Comparison of ENCODE assay signal across 9 cellular contexts in genomic region chr11:125433454-125434121, GRCh38.
A peak's percentile ranks its signal among the peaks of the same experiment; 100 is the strongest.
DNase-seq lines count a peak whose midpoint lies in the region; ATAC-seq and TF ChIP-seq lines count a peak whose summit lies in the region.
"Had no signal": no experiment of that assay in that cellular context is flagged by ENCODE, and none has a peak within 500 bp of the region (broad histone marks: within the 10 kb centered on the region; RNA-seq: fewer than 3 reads in every experiment).

No MANE protein-coding gene starts in this region.

- H3K4me3 ChIP-seq in Loucy (ENCODE audit: low read length, poor library complexity, severe bottlenecking) (no peak overlapping the region), adrenal gland (no peak overlapping the region), psoas muscle (no peak overlapping the region)
- no peak overlapping the region for H3K4me3 ChIP-seq in CD4-positive, alpha-beta memory T cell (ENCODE audit: low read length in 2 of 2)
- H3K4me3 ChIP-seq: SK-N-MC had no signal

- no peak for TF ChIP-seq CTCF in Calu3 (IDR thresholded peaks at IDR 0.05; ENCODE audit: unreplicated experiment)
- TF ChIP-seq CTCF in Loucy (conservative IDR thresholded peaks at IDR 0.05; ENCODE audit: low read length) = peak; percentile 62
- TF ChIP-seq CTCF in adrenal gland (IDR thresholded peaks at IDR 0.05) = peak in 5 of 6 experiments; percentile 6 to 39 (median 20)
- TF ChIP-seq CTCF in psoas muscle (IDR thresholded peaks at IDR 0.05) = peak; percentile 46

- H3K36me3 ChIP-seq in Loucy (ENCODE audit: insufficient read depth, low read length) (no peaks in the 10 kb centered on the region), adrenal gland (replicated peaks in 1 of 2) (no peaks in the 10 kb centered on the region), psoas muscle (ENCODE audit: insufficient read depth in 1 of 2, low read depth in 1 of 2) (no peaks in the 10 kb centered on the region)
- no peaks in the 10 kb centered on the region for H3K36me3 ChIP-seq in CD4-positive, alpha-beta memory T cell (ENCODE audit: insufficient read depth, low read length)

- POLR2A ChIA-PET in CD4-positive, alpha-beta memory T cell (lab: Charles Lee; ENCODE audit: partially characterized antibody) = no interaction called here

- H3K27ac ChIP-seq in adrenal gland (no peak overlapping the region), psoas muscle (no peak overlapping the region)
- H3K27ac ChIP-seq in CD4-positive, alpha-beta memory T cell (ENCODE audit: low read depth, low read length) = no peak overlapping the region
- H3K27ac ChIP-seq: SK-N-MC had no signal

- no peaks in the 10 kb centered on the region for H3K36me3 Mint-ChIP-seq in Calu3 (ENCODE audit: insufficient read depth, unreplicated experiment)
- H3K36me3 Mint-ChIP-seq in CD4-positive, alpha-beta memory T cell = no peaks in the 10 kb centered on the region

- H3K27ac Mint-ChIP-seq in Calu3 (ENCODE audit: unreplicated experiment) = no peak overlapping the region
- no peak overlapping the region for H3K27ac Mint-ChIP-seq in CD4-positive, alpha-beta memory T cell

- no peaks in the 10 kb centered on the region for H3F3A ChIP-seq in Loucy (ENCODE audit: low read depth)

- peak overlapping the region; percentile 42 for H2AFZ ChIP-seq in Loucy (ENCODE audit: low read length)

- no peaks in the 10 kb centered on the region for H3K27me3 ChIP-seq in Loucy (ENCODE audit: insufficient read depth, low read length, poor library complexity, severe bottlenecking)
- no peaks in the 10 kb centered on the region for H3K27me3 ChIP-seq in adrenal gland
- H3K27me3 ChIP-seq in psoas muscle (ENCODE audit: insufficient read depth in 3 of 3, low read length in 2 of 3) = no peaks in the 10 kb centered on the region
- peaks cover 3% of the 10 kb centered on the region for H3K27me3 ChIP-seq in CD4-positive, alpha-beta memory T cell (ENCODE audit: insufficient read depth, low read length)

- WGBS in adrenal gland, 4 donors = 18 to 24% (median 19%) methylated on average over 6 to 11 of the region's 11 CpGs
- WGBS in psoas muscle, 3 donors = 25 to 30% (median 28%) methylated on average over 11 of the region's 11 CpGs

- no peak for TF ChIP-seq POLR2A in adrenal gland (IDR thresholded peaks at IDR 0.05)

- H3K9me3 Mint-ChIP-seq in Calu3 (ENCODE audit: low read depth, unreplicated experiment) = no peaks in the 10 kb centered on the region
- H3K9me3 Mint-ChIP-seq in CD4-positive, alpha-beta memory T cell = peaks cover 0 to 4% (median 0%) of the 10 kb centered on the region in 8 donors

- no peak overlapping the region for H3K9ac ChIP-seq in Loucy (ENCODE audit: low read depth, low read length, poor library complexity, severe bottlenecking)

- no peaks in the 10 kb centered on the region for H4K20me1 ChIP-seq in Loucy (ENCODE audit: insufficient read depth, low read length, poor library complexity, severe bottlenecking)

- ATAC-seq in GM19324 (IDR thresholded peaks at IDR 0.05; ENCODE audit: low FRiP score, unreplicated experiment) (peak; percentile 47), left cardiac atrium (peak; percentile 85 to 86), psoas muscle (peak; percentile 65 to 81 (median 78)), HG02798 (IDR thresholded peaks at IDR 0.05; ENCODE audit: poor library complexity, unreplicated experiment) (no peak)

- no peak overlapping the region for H3K4me2 ChIP-seq in Loucy (ENCODE audit: low read depth, low read length, poor library complexity, severe bottlenecking)

- intact Hi-C loops in Calu3 (cut with micrococcal nuclease; ENCODE audit: unreplicated experiment) = no loop called here
- intact Hi-C loops in adrenal gland (cut with DNase I) = no loop called here
- intact Hi-C loops in left cardiac atrium (cut with DNase I) = no loop called here
- intact Hi-C loops in psoas muscle (cut with DNase I) = loop anchor here (2.0 to 10.0 kb wide), 3 partner anchors 271 to 479 kb away; partner anchors contain the start of gene CCDC15 (in 1 of the 2)
- intact Hi-C loops in CD4-positive, alpha-beta memory T cell (cut with micrococcal nuclease) = no loop called here

- CTCF ChIA-PET in Calu3 (lab: Charles Lee) = interaction anchor here (0.7 to 1.6 kb wide), 4 partner anchors 10 to 23 kb away, joined by 3 to 4 read pairs (median 3); no protein-coding TSS in a partner anchor
- CTCF ChIA-PET in CD4-positive, alpha-beta memory T cell (lab: Charles Lee; ENCODE audit: partially characterized antibody) = interaction anchor here (0.5 to 1.5 kb wide), 3 partner anchors 10 to 139 kb away, joined by 3 to 4 read pairs (median 3); no protein-coding TSS in a partner anchor

- H3K4me3 Mint-ChIP-seq in Calu3 (ENCODE audit: low read depth, unreplicated experiment) = no peak overlapping the region
- H3K4me3 Mint-ChIP-seq in CD4-positive, alpha-beta memory T cell = no peak overlapping the region

- no peaks in the 10 kb centered on the region for H3K4me1 Mint-ChIP-seq in Calu3 (ENCODE audit: low read depth, unreplicated experiment)
- H3K4me1 Mint-ChIP-seq in CD4-positive, alpha-beta memory T cell = peaks cover 0 to 5% (median 3%) of the 10 kb centered on the region in 4 donors

- H3K4me1 ChIP-seq in Loucy (ENCODE audit: insufficient read depth, low read length, poor library complexity, severe bottlenecking) (no peaks in the 10 kb centered on the region), adrenal gland (replicated peaks in 1 of 2) (no peaks in the 10 kb centered on the region), psoas muscle (peaks cover 16% of the 10 kb centered on the region)
- H3K4me1 ChIP-seq in CD4-positive, alpha-beta memory T cell (ENCODE audit: insufficient read depth, low read length) = no peaks in the 10 kb centered on the region

- no TSS peak for BruUV-seq in Calu3 (replicated peaks; lab: Mats Ljungman, UMichigan)

- H3K9me3 ChIP-seq in Loucy (ENCODE audit: insufficient read depth, low read depth, low read length) = no peaks in the 10 kb centered on the region
- no peaks in the 10 kb centered on the region for H3K9me3 ChIP-seq in adrenal gland (replicated peaks in 1 of 3)
- no peaks in the 10 kb centered on the region for H3K9me3 ChIP-seq in psoas muscle
- no peaks in the 10 kb centered on the region for H3K9me3 ChIP-seq in CD4-positive, alpha-beta memory T cell (ENCODE audit: control insufficient read depth in 1 of 2, low read length in 2 of 2)

- H3K9me2 ChIP-seq in Loucy (replicated peaks; ENCODE audit: low read depth, low read length) = no peaks in the 10 kb centered on the region

- peaks cover 9% of the 10 kb centered on the region for H3K27me3 Mint-ChIP-seq in Calu3 (ENCODE audit: unreplicated experiment)
- peaks cover 16 to 21% of the 10 kb centered on the region in 2 donors for H3K27me3 Mint-ChIP-seq in CD4-positive, alpha-beta memory T cell

- no peaks in the 10 kb centered on the region for H3K79me2 ChIP-seq in Loucy (ENCODE audit: insufficient read depth, low read length)

- peak; percentile 23 for DNase-seq in Calu3
- peak in 6 of 7 donors; percentile 37 to 75 (median 42) for DNase-seq in adrenal gland
- peak; percentile 54 for DNase-seq in left cardiac atrium
- peak; percentile 32 to 70 for DNase-seq in psoas muscle
- no peak for DNase-seq in CD4-positive, alpha-beta memory T cell

Comparison
In these comparisons a context has a peak if more than half of its experiments do, and no peak if none do; other contexts are left out.
1. DNase-seq: peak in Calu3 (single experiment), adrenal gland (6 of 7), left cardiac atrium (single experiment) and psoas muscle (2 of 2); none in CD4-positive, alpha-beta memory T cell (0 of 5).
2. intact Hi-C loops: an anchor here in psoas muscle (2.0 to 10.0 kb wide); none called in Calu3, adrenal gland, left cardiac atrium and CD4-positive, alpha-beta memory T cell.